Comparison of ENCODE assay signal across 15 cellular contexts in the genomic region with DNA sequence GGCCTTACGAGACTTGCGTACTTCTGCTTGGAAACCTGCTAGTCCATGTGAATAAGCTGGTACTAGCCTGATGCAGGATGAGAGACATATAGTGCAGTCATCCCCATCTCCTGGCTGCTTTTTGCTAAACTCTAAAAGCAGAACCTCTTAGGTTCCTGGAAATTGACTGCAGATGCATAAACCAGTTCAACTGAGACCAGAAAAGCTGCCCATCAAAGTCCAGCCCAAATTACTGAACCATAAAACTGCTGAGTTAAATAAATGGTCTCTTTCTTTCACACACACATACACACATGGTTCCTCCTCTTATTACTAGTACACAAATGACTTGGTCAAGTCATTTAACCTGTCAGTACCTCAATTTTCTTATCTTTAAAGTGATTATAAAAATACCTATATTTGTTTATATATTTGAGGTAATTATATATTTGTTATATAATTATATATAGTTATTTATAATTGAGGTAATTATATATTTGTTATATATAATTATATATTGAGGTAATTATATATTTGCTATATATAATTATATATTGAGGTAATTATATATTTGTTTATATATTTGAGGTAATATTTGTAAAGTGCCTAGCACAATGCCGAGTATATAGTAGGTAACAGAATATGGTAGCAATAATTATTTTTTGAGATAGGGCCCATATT.
DNase-seq lines count a peak whose midpoint lies in the region; ATAC-seq, FAIRE-seq and TF ChIP-seq lines count a peak whose summit lies in the region.
"Had no signal": no experiment of that assay in that cellular context is flagged by ENCODE, and none has a peak within 500 bp of the region (broad histone marks: within the 10 kb centered on the region; RNA-seq: fewer than 3 reads in every experiment).

No MANE protein-coding gene starts in this region.

- ATAC-seq in HG03060 (IDR thresholded peaks at IDR 0.05; ENCODE audit: low read depth, unreplicated experiment), result peak; percentile 59
- ATAC-seq: K562, Right ventricle myocardium inferior had no signal

- no peak overlapping the region for H3K4me3 ChIP-seq in BLaER1
- H3K4me3 ChIP-seq in OCI-LY3 (ENCODE audit: low read length), result no peak overlapping the region
- H3K4me3 ChIP-seq: K562, prostate gland had no signal

- DNase-seq in GM19239 (ENCODE audit: insufficient read length, low spot score) (peak; percentile 10), HuH-7.5 (ENCODE audit: low spot score) (no peak), RPMI8226 (no peak)
- no peak for DNase-seq in activated CD4-positive, alpha-beta T cell treated with anti-CD3 and anti-CD28 coated beads, Interleukin-2, amount 50 U/mL, for 48 hours
- no peak for DNase-seq in activated effector memory CD4-positive, alpha-beta T cell treated with Interleukin-2 at 50 U/mL for 16 hours
- DNase-seq: DMS79 treated with DMSO at 0.1 percent for 48 hours; mesenchymal stem cell; NCI-H2227 treated with DMSO at 0.1 percent for 48 hours; stimulated activated CD4-positive, alpha-beta T cell treated with anti-CD3 and anti-CD28 coated beads, Interleukin-4, amount 100 ng/mL, for 1 hour had no signal

- no peaks in the 10 kb centered on the region for H4K20me1 ChIP-seq in BLaER1
- H4K20me1 ChIP-seq in OCI-LY3 (ENCODE audit: insufficient read depth, low read length), result no peaks in the 10 kb centered on the region

- H3K27ac ChIP-seq in BLaER1 (no peak overlapping the region), OCI-LY3 (ENCODE audit: low read length) (no peak overlapping the region)
- H3K27ac ChIP-seq: prostate gland had no signal

- H3K9me3 ChIP-seq in BLaER1 (0 out of 2 replicates have a peak, but pooled peaks cover 3% of the 10 kb centered on the region), OCI-LY3 (ENCODE audit: insufficient read depth, low read length) (no peaks in the 10 kb centered on the region)
- H3K9me3 ChIP-seq: prostate gland had no signal

- TF ChIP-seq CTCF in OCI-LY3 (IDR thresholded peaks at IDR 0.05; ENCODE audit: low read depth, low read length), result 0 out of 2 replicates have a peak, but pooled peaks have one; percentile 11

- no peak overlapping the region for H2AFZ ChIP-seq in OCI-LY3 (ENCODE audit: low read depth, low read length)

- no peak for FAIRE-seq in GM19239 (lab: Jason Lieb, UNC)
- FAIRE-seq: K562 had no signal

- no peaks in the 10 kb centered on the region for H3K36me3 ChIP-seq in BLaER1
- H3K36me3 ChIP-seq in OCI-LY3 (replicated peaks; ENCODE audit: low read depth, low read length), result no peaks in the 10 kb centered on the region
- H3K36me3 ChIP-seq: prostate gland had no signal

- H3K9ac ChIP-seq in BLaER1 (no peak overlapping the region), OCI-LY3 (ENCODE audit: low read length) (no peak overlapping the region)

- H3K79me2 ChIP-seq in OCI-LY3 (ENCODE audit: low read length), result no peaks in the 10 kb centered on the region

- peak overlapping the region; percentile 49 for H3K4me2 ChIP-seq in BLaER1
- peak overlapping the region; percentile 2 for H3K4me2 ChIP-seq in OCI-LY3 (ENCODE audit: low read length)

- peaks cover 25% of the 10 kb centered on the region for H3K4me1 ChIP-seq in BLaER1
- peaks cover 18% of the 10 kb centered on the region for H3K4me1 ChIP-seq in OCI-LY3 (ENCODE audit: low read length)
- H3K4me1 ChIP-seq: prostate gland had no signal

- H3K27me3 ChIP-seq in BLaER1 (no peaks in the 10 kb centered on the region), OCI-LY3 (ENCODE audit: low read depth, low read length) (no peaks in the 10 kb centered on the region)
